In the genomic region with DNA sequence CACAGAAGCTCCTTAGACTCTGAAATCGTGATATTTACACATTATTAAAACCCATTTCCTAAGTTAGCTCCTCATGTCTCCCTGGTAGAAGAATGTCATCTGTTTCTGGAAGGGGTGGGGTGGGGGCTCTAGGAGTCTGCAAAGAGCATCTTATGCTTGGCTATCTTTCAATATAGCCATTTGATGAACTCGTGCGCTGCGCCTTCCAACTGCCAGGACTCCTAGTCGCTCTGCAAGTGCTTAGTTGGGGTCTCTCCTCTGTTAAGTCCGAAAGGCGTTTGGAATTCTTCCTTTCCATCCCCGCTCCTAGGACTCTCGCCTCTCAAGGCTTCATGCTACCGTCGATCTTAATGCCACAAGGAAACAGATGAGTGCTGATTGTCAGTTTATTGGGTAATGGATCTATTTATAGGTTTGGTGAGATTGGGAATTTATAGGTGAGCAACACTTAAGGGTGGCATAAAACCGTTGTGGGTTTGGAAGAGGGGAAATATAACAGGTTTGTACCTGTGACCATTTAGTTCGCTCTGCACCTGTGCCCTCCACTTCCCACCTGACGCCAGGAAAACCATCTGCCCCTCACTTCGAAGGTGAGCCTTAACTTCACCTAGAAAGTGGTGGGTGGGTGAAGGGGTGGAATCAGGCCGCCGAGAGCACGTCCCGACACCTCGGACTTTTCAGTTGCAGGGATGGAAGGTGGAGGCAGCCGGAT, we compare ENCODE assay signal across 8 cellular contexts. TPM values are rescaled to one million over a fixed set of nuclear protein-coding genes. Genes with fewer than 3 reads are reported as not detected.
A peak's percentile ranks its signal among the peaks of the same experiment; 100 is the strongest.
DNase-seq lines count a peak whose midpoint lies in the region; ATAC-seq and TF ChIP-seq lines count a peak whose summit lies in the region.

No MANE protein-coding gene starts in this region.

- 17 to 25% (median 21%) methylated on average over 20 to 21 of the region's 21 CpGs for WGBS in heart left ventricle, 4 donors

- no peak overlapping the region for H3K27ac ChIP-seq in heart left ventricle
- peak overlapping the region in 58 of 59 donors; percentile 53 to 96 (median 89) for H3K27ac ChIP-seq in dorsolateral prefrontal cortex
- H3K27ac ChIP-seq in naive thymus-derived CD4-positive, alpha-beta T cell (ENCODE audit: low read depth, low read length) = no peak overlapping the region
- H3K27ac ChIP-seq in vagina = peak overlapping the region; percentile 76

- no peak for ATAC-seq in heart left ventricle
- ATAC-seq in Right ventricle myocardium superior (ENCODE audit: poor library complexity) = no peak
- no peak for ATAC-seq in naive thymus-derived CD4-positive, alpha-beta T cell
- no peak for ATAC-seq in GM18498 (IDR thresholded peaks at IDR 0.05; ENCODE audit: unreplicated experiment)
- ATAC-seq in GM18873 (IDR thresholded peaks at IDR 0.05; ENCODE audit: low FRiP score, unreplicated experiment) = no peak

- POLR2A ChIA-PET in naive thymus-derived CD4-positive, alpha-beta T cell (lab: Charles Lee) = interaction anchor here (1.9 kb wide), 1 partner anchor 125 kb away, joined by 7 read pairs; no protein-coding TSS in a partner anchor

- CTCF ChIA-PET in naive thymus-derived CD4-positive, alpha-beta T cell (lab: Charles Lee) = interaction anchor here (1.2 kb wide), 1 partner anchor 125 kb away, joined by 3 read pairs; no protein-coding TSS in a partner anchor

- no peak for DNase-seq in heart left ventricle
- DNase-seq in Right ventricle myocardium superior = no peak
- peak in 2 of 10 donors; percentile 21 to 41 for DNase-seq in dorsolateral prefrontal cortex
- no peak for DNase-seq in naive thymus-derived CD4-positive, alpha-beta T cell
- no peak for DNase-seq in vagina (ENCODE audit: extremely low spot score in 2 of 2)
- DNase-seq in activated CD4-positive, alpha-beta T cell treated with anti-CD3 and anti-CD28 coated beads, Interleukin-2, amount 50 U/mL, for 1 hour = no peak

- no peaks in the 10 kb centered on the region for H3K9me3 Mint-ChIP-seq in naive thymus-derived CD4-positive, alpha-beta T cell

- peaks cover 0 to 10% (median 7%) of the 10 kb centered on the region in 7 donors for H3K4me1 Mint-ChIP-seq in naive thymus-derived CD4-positive, alpha-beta T cell

- no peak overlapping the region for H3K27ac Mint-ChIP-seq in naive thymus-derived CD4-positive, alpha-beta T cell

- no peak for TF ChIP-seq CTCF in heart left ventricle (IDR thresholded peaks at IDR 0.05)
- no peak for TF ChIP-seq CTCF in dorsolateral prefrontal cortex (IDR thresholded peaks at IDR 0.05 in 54 of 56, conservative IDR thresholded peaks at IDR 0.05 in 2 of 56; ENCODE audit: low read depth in 1 of 56, partially characterized antibody in 56 of 56)
- no peak for TF ChIP-seq CTCF in vagina (IDR thresholded peaks at IDR 0.05)

- H3K36me3 ChIP-seq in heart left ventricle (no peaks in the 10 kb centered on the region), vagina (no peaks in the 10 kb centered on the region)
- no peaks in the 10 kb centered on the region for H3K36me3 ChIP-seq in naive thymus-derived CD4-positive, alpha-beta T cell (ENCODE audit: control insufficient read depth in 2 of 3, insufficient read depth in 3 of 3, low read length in 3 of 3)

- H3K4me1 ChIP-seq in heart left ventricle (peaks cover 0 to 16% (median 10%) of the 10 kb centered on the region in 12 donors), vagina (peaks cover 20% of the 10 kb centered on the region)
- peaks cover 3 to 5% of the 10 kb centered on the region in 2 donors for H3K4me1 ChIP-seq in naive thymus-derived CD4-positive, alpha-beta T cell (ENCODE audit: control insufficient read depth in 2 of 2, insufficient read depth in 2 of 2, low read length in 2 of 2)

- H3K9me3 ChIP-seq in heart left ventricle (no peaks in the 10 kb centered on the region), vagina (no peaks in the 10 kb centered on the region)
- H3K9me3 ChIP-seq in naive thymus-derived CD4-positive, alpha-beta T cell (ENCODE audit: control insufficient read depth in 2 of 3, low read length in 3 of 3) = no peaks in the 10 kb centered on the region

- H3K4me3 ChIP-seq in heart left ventricle (peak overlapping the region in 10 of 12 donors; percentile 30 to 54 (median 48)), dorsolateral prefrontal cortex (peak overlapping the region; percentile 57 to 86 (median 72)), vagina (peak overlapping the region; percentile 43 to 50)
- peak overlapping the region; percentile 50 for H3K4me3 ChIP-seq in naive thymus-derived CD4-positive, alpha-beta T cell (ENCODE audit: low read length)

- intact Hi-C loops in heart left ventricle (cut with DNase I) = loop anchor here in 5 of 10 donors (2.0 to 10.0 kb wide), 5 partner anchors 418 to 726 kb away; no protein-coding TSS in a partner anchor
- intact Hi-C loops in Right ventricle myocardium superior (cut with DNase I) = loop anchor here (5.0 kb wide), 1 partner anchor 686 kb away; no protein-coding TSS in a partner anchor
- intact Hi-C loops in dorsolateral prefrontal cortex (cut with DNase I) = loop anchor here (5.0 to 10.0 kb wide), 5 partner anchors 124 to 771 kb away; partner anchors contain the start of gene RCOR3 (in 1 of the 2)
- intact Hi-C loops in naive thymus-derived CD4-positive, alpha-beta T cell (cut with micrococcal nuclease) = loop anchor here in 1 of 2 donors (10.0 kb wide), 2 partner anchors 92 to 1268 kb away; no protein-coding TSS in a partner anchor
- intact Hi-C loops in vagina (cut with DNase I) = no loop called here

- peaks cover 8 to 86% (median 58%) of the 10 kb centered on the region in 5 donors for H3K27me3 Mint-ChIP-seq in naive thymus-derived CD4-positive, alpha-beta T cell

- no peaks in the 10 kb centered on the region for H3K36me3 Mint-ChIP-seq in naive thymus-derived CD4-positive, alpha-beta T cell

- peaks cover 0 to 60% (median 20%) of the 10 kb centered on the region in 9 donors for H3K27me3 ChIP-seq in heart left ventricle
- peaks cover 0 to 3% (median 0%) of the 10 kb centered on the region in 45 donors for H3K27me3 ChIP-seq in dorsolateral prefrontal cortex
- H3K27me3 ChIP-seq in naive thymus-derived CD4-positive, alpha-beta T cell (ENCODE audit: control insufficient read depth in 2 of 2, insufficient read depth in 2 of 2, low read length in 2 of 2) = peaks cover 0 to 6% of the 10 kb centered on the region in 2 donors
- H3K27me3 ChIP-seq in vagina = peaks cover 4% of the 10 kb centered on the region

- H3K4me3 Mint-ChIP-seq in naive thymus-derived CD4-positive, alpha-beta T cell = peak overlapping the region; percentile 6 to 81 (median 66)

- TF ChIP-seq POLR2A in heart left ventricle (IDR thresholded peaks at IDR 0.05) (no peak), vagina (IDR thresholded peaks at IDR 0.05) (no peak)

RNA-seq across cellular contexts. Expression of gene KCNH1, which starts 1.1 kb away (rescaled TPM):
- under 1 TPM in 1 of 9 donors, not detected in 8; 0.03 TPM for total RNA-seq in heart left ventricle
- polyA plus RNA-seq in heart left ventricle = not detected
- not detected for total RNA-seq in Right ventricle myocardium superior
- 100 to 1,000 TPM in 3 of 120 experiments, 10 to 100 TPM in 117; 30.0 to 110 (median 71.5) TPM for total RNA-seq in dorsolateral prefrontal cortex
- total RNA-seq in naive thymus-derived CD4-positive, alpha-beta T cell = not detected
- polyA plus RNA-seq in naive thymus-derived CD4-positive, alpha-beta T cell = not detected
- total RNA-seq in vagina = 3.9 TPM

Comparison
In these comparisons a context has a peak if more than half of its experiments do, and no peak if none do; other contexts are left out.
1. H3K27ac ChIP-seq: peak in dorsolateral prefrontal cortex (58 of 59) and vagina (single experiment); none in heart left ventricle (0 of 12) and naive thymus-derived CD4-positive, alpha-beta T cell (single experiment).
2. Peak in every context shown above with its lines, with median percentiles within 50 percentile points of each other: H3K4me3 ChIP-seq.